9 cellular contexts compared by ENCODE assay signal in genomic region chr2:43082111-43082877, GRCh38.
DNase-seq lines count a peak whose midpoint lies in the region; ATAC-seq and TF ChIP-seq lines count a peak whose summit lies in the region.
"Had no signal": no experiment of that assay in that cellular context is flagged by ENCODE, and none has a peak within 500 bp of the region (broad histone marks: within the 10 kb centered on the region; RNA-seq: fewer than 3 reads in every experiment).

No MANE protein-coding gene starts in this region.

- in situ Hi-C loops in brain microvascular endothelial cell (cut with HindIII; ENCODE audit: low pct_ligation_motif_present, low sequenced_read_pairs) = no loop called here

- H3K36me3 ChIP-seq in H7 (replicated peaks; ENCODE audit: control insufficient read depth, insufficient read depth, low read length) (no peaks in the 10 kb centered on the region), brain microvascular endothelial cell (replicated peaks) (no peaks in the 10 kb centered on the region)

- peak; percentile 44 for DNase-seq in H7
- peak; percentile 91 for DNase-seq in brain microvascular endothelial cell
- DNase-seq in iris pigment epithelial cell (ENCODE audit: low read depth) = peak; percentile 94
- DNase-seq in skeletal muscle cell (ENCODE audit: low read depth) = peak; percentile 92
- no peak for DNase-seq in ecto neural progenitor cell (ENCODE audit: low spot score)
- DNase-seq in activated T-cell treated with anti-CD3 and anti-CD28 coated beads for 4 hours = no peak
- DNase-seq: NCI-H1436 had no signal

- TF ChIP-seq CTCF in brain microvascular endothelial cell (IDR thresholded peaks at IDR 0.05; ENCODE audit: low read depth, low read length, missing control alignments) = no peak

- H3K27ac ChIP-seq in brain microvascular endothelial cell = peak overlapping the region; percentile 73

- H3K4me3 ChIP-seq in H7 (ENCODE audit: insufficient read depth, low read depth, low read length) (no peak overlapping the region), brain microvascular endothelial cell (ENCODE audit: low read depth, low read length) (no peak overlapping the region), skeletal muscle cell (ENCODE audit: low read depth, low read length) (no peak overlapping the region)

- no peak for ATAC-seq in HG02798 (IDR thresholded peaks at IDR 0.05; ENCODE audit: poor library complexity, unreplicated experiment)
- no peak for ATAC-seq in GM19455 (IDR thresholded peaks at IDR 0.05; ENCODE audit: unreplicated experiment)

- no peaks in the 10 kb centered on the region for H3K27me3 ChIP-seq in H7 (ENCODE audit: control insufficient read depth, insufficient read depth, low read length)
- H3K27me3 ChIP-seq in brain microvascular endothelial cell (replicated peaks) = no peaks in the 10 kb centered on the region

Comparison
In these comparisons a context has a peak if more than half of its experiments do, and no peak if none do; other contexts are left out.
1. DNase-seq: peak in H7 (single experiment), brain microvascular endothelial cell (single experiment), iris pigment epithelial cell (single experiment) and skeletal muscle cell (single experiment); none in ecto neural progenitor cell (single experiment) and activated T-cell treated with anti-CD3 and anti-CD28 coated beads for 4 hours (single experiment).